ENCODE assay signal across 18 cellular contexts in the genomic region with DNA sequence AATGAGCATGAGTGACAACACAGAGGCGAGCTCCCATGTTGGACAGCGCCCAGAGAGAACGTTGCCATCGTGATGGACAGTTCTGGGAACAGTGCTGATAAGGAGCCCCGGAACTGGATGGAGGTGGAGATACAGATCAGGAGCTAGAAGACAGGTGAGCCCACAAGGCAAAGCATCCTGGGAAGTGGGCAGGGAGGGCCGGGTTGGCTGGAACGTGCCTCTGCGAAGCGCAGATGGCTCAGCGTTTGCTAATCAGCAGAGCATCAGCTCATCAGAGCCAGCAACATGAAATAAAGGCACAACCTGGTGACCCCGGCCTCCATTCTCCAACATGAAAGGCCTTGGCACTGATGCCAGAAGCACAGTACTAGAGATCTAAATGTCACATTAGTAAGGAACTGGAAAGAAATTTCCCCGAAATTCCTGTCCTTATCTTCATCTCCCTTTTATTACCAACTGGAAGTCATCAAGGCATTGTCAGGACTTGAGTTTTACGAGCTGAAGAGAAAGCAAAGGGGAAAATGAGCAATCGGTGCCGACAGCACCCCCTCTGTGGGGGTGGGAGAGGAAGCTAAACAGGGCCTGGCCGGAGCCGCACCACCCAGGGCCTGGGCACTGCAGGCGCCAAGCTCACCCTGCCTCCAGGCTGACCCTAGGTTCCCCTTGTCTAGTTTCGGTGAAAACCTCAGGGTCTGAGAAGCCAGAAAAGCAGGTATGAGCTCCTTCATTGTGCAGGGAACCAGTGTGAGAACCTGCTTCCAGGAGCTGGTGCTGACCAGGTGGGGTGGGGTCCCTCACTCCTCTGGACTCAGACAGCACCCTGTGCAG. TPM values are rescaled to one million over a fixed set of nuclear protein-coding genes. Genes with fewer than 3 reads are reported as not detected.
DNase-seq lines count a peak whose midpoint lies in the region; ATAC-seq and TF ChIP-seq lines count a peak whose summit lies in the region.
"Had no signal": no experiment of that assay in that cellular context is flagged by ENCODE, and none has a peak within 500 bp of the region (broad histone marks: within the 10 kb centered on the region; RNA-seq: fewer than 3 reads in every experiment).

No MANE protein-coding gene starts in this region.

- WGBS in mesendoderm (ENCODE audit: extremely low coverage, insufficient coverage, low lambda C conversion rate): no CpG with 5 or more reads among the region's 19 CpGs
- WGBS in thyroid gland, 2 donors: 70 to 76% methylated on average over 19 of the region's 19 CpGs
- 70 to 73% methylated on average over 15 to 19 of the region's 19 CpGs for WGBS in testis, 2 donors

- intact Hi-C loops in thyroid gland (cut with DNase I): no loop called here
- intact Hi-C loops in testis (cut with DNase I; ENCODE audit: low total_unique reads): no loop called here

- H3K9ac ChIP-seq in mesendoderm (ENCODE audit: low read length): no peak overlapping the region

- ATAC-seq in WTC11: no peak
- ATAC-seq in GM21717 (IDR thresholded peaks at IDR 0.05; ENCODE audit: unreplicated experiment): no peak
- ATAC-seq: left lobe of liver had no signal

- H3K27ac ChIP-seq in mesendoderm (ENCODE audit: low read depth, low read length) (no peak overlapping the region), thyroid gland (peak overlapping the region; percentile 20 to 80 (median 69)), testis (no peak overlapping the region)

- no peaks in the 10 kb centered on the region for H3K27me3 ChIP-seq in mesendoderm (ENCODE audit: insufficient read depth, low read length, poor library complexity)
- H3K27me3 ChIP-seq in thyroid gland: no peaks in the 10 kb centered on the region
- H3K27me3 ChIP-seq in testis: no peaks in the 10 kb centered on the region

- H2BK5ac ChIP-seq in mesendoderm (ENCODE audit: low read length): no peak overlapping the region

- DNase-seq in HFFc6 (peak; percentile 49), WTC11 (ENCODE audit: low spot score) (no peak), mesendoderm (no peak), thyroid gland (peak in 1 of 2 donors; percentile 47), nucleus accumbens (lab: John Stamatoyannopoulos, UW) (no peak), anterior cingulate cortex (lab: John Stamatoyannopoulos, UW) (no peak), testis (no peak)
- DNase-seq: activated CD4-positive, alpha-beta T cell treated with anti-CD3 and anti-CD28 coated beads for 1 hour; activated CD8-positive, alpha-beta memory T cell treated with anti-CD3 and anti-CD28 coated beads, Interleukin-2, amount 50 U/mL, for 4 hours; activated naive CD4-positive, alpha-beta T cell treated with anti-CD3 and anti-CD28 coated beads, Interleukin-2, amount 50 U/mL, for 16 hours; hippocampal formation; NCI-H1092 treated with DMSO at 0.1 percent for 48 hours; NCI-H2171; RPMI8226; stimulated activated CD4-positive, alpha-beta T cell treated with anti-CD3 and anti-CD28 coated beads, Interleukin-1b, Interleukin-23, amount 100 ng/mL, for 48 hours had no signal

- H3K4me1 Mint-ChIP-seq in HFFc6 (ENCODE audit: low read depth) (peaks cover 20% of the 10 kb centered on the region), WTC11 (peaks cover 26% of the 10 kb centered on the region)

- H4K5ac ChIP-seq in mesendoderm (ENCODE audit: low read length): no peak overlapping the region

- peak overlapping the region; percentile 53 for H3K56ac ChIP-seq in mesendoderm (ENCODE audit: low read length)

- no peak for TF ChIP-seq CTCF in HFFc6 (IDR thresholded peaks at IDR 0.05)
- no peak for TF ChIP-seq CTCF in WTC11 (IDR thresholded peaks at IDR 0.05)
- no peak for TF ChIP-seq CTCF in thyroid gland (IDR thresholded peaks at IDR 0.05)
- no peak for TF ChIP-seq CTCF in testis (IDR thresholded peaks at IDR 0.05)

- H3K9me3 ChIP-seq in thyroid gland (no peaks in the 10 kb centered on the region), testis (no peaks in the 10 kb centered on the region)

- CTCF ChIA-PET in WTC11 (lab: Charles Lee): interaction anchor here (1.1 to 1.5 kb wide), 2 partner anchors 38 to 39 kb away, joined by 3 read pairs; no protein-coding TSS in a partner anchor

- peaks cover 13% of the 10 kb centered on the region for H3K27me3 Mint-ChIP-seq in HFFc6 (ENCODE audit: insufficient read depth)
- peaks cover 5% of the 10 kb centered on the region for H3K27me3 Mint-ChIP-seq in WTC11 (ENCODE audit: low read depth)

- H3K4me1 ChIP-seq in mesendoderm (ENCODE audit: control insufficient read depth, low read depth, low read length): peaks cover 15% of the 10 kb centered on the region
- H3K4me1 ChIP-seq in thyroid gland: peaks cover 57 to 79% of the 10 kb centered on the region in 2 donors
- H3K4me1 ChIP-seq in testis: peaks cover 21% of the 10 kb centered on the region

- H3K18ac ChIP-seq in mesendoderm (ENCODE audit: low read length): no peak overlapping the region

- H3K36me3 ChIP-seq in mesendoderm (ENCODE audit: control insufficient read depth, insufficient read depth, low read length): no peaks in the 10 kb centered on the region
- H3K36me3 ChIP-seq in thyroid gland: no peaks in the 10 kb centered on the region
- H3K36me3 ChIP-seq in testis (ENCODE audit: low read depth, missing control alignments): no peaks in the 10 kb centered on the region

- H2AK5ac ChIP-seq in mesendoderm (ENCODE audit: low read length): no peak overlapping the region

- peak overlapping the region; percentile 10 for H3K23ac ChIP-seq in mesendoderm (ENCODE audit: low read length)

- H3K9me3 Mint-ChIP-seq in HFFc6 (no peaks in the 10 kb centered on the region), WTC11 (no peaks in the 10 kb centered on the region)
- H3K9me3 Mint-ChIP-seq: T-helper 1 cell treated with Interleukin-12 subunit alpha and Interleukin-12 subunit beta and Interleukin-4 antibody, amounts not matched to agents 30 μg/mL and 1 μg/mL, for 36 hours had no signal

- H3K27ac Mint-ChIP-seq in HFFc6: no peak overlapping the region
- no peak overlapping the region for H3K27ac Mint-ChIP-seq in WTC11
- H3K27ac Mint-ChIP-seq: T-helper 1 cell treated with Interleukin-12 subunit alpha and Interleukin-12 subunit beta and Interleukin-4 antibody, amounts not matched to agents 30 μg/mL and 1 μg/mL, for 36 hours had no signal

- TF ChIP-seq POLR2A in thyroid gland (IDR thresholded peaks at IDR 0.05) (no peak), testis (IDR thresholded peaks at IDR 0.05) (no peak)

- POLR2A ChIA-PET in WTC11 (lab: Charles Lee): no interaction called here

- no peak overlapping the region for H2BK15ac ChIP-seq in mesendoderm (replicated peaks; ENCODE audit: low read depth)

- no peak overlapping the region for H3K4me3 ChIP-seq in mesendoderm (ENCODE audit: low read length)
- no peak overlapping the region for H3K4me3 ChIP-seq in thyroid gland (replicated peaks in 1 of 3)
- H3K4me3 ChIP-seq in testis: no peak overlapping the region

- no peaks in the 10 kb centered on the region for H3K79me2 ChIP-seq in mesendoderm (ENCODE audit: control insufficient read depth, insufficient read depth, low read length)

- no peaks in the 10 kb centered on the region for H3K36me3 Mint-ChIP-seq in HFFc6 (ENCODE audit: low read depth)
- no peaks in the 10 kb centered on the region for H3K36me3 Mint-ChIP-seq in WTC11

- H3K79me1 ChIP-seq in mesendoderm (ENCODE audit: low read length): no peaks in the 10 kb centered on the region

- H3K4ac ChIP-seq in mesendoderm (ENCODE audit: low read depth, low read length): no peak overlapping the region

- no peak overlapping the region for H4K8ac ChIP-seq in mesendoderm (ENCODE audit: low read depth, low read length)

- H3K4me2 ChIP-seq in mesendoderm (ENCODE audit: low read length): no peak overlapping the region

- no peak overlapping the region for H2BK120ac ChIP-seq in mesendoderm (ENCODE audit: low read depth, low read length)

- H3K4me3 Mint-ChIP-seq in HFFc6 (no peak overlapping the region), WTC11 (no peak overlapping the region)
- H3K4me3 Mint-ChIP-seq: T-helper 1 cell treated with Interleukin-12 subunit alpha and Interleukin-12 subunit beta and Interleukin-4 antibody, amounts not matched to agents 30 μg/mL and 1 μg/mL, for 36 hours had no signal

TF ChIP-seq in WTC11, 78 proteins besides CTCF, POLR2A, EP300 and RAD21:
- TF ChIP-seq PRDM15 (CRISPR knock-in tag; IDR thresholded peaks at IDR 0.05): 0 out of 2 replicates have a peak, but pooled peaks have one; percentile 37
- TF ChIP-seq, protein P1, sequence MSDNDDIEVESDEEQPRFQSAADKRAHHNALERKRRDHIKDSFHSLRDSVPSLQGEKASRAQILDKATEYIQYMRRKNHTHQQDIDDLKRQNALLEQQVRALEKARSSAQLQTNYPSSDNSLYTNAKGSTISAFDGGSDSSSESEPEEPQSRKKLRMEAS (CRISPR knock-in tag; IDR thresholded peaks at IDR 0.05): no peak

RNA-seq across cellular contexts. Expression of gene ABCA4, which starts 19.9 kb away (rescaled TPM):
- under 1 TPM in 3 of 6 experiments, not detected in 3; 0.03 to 0.09 (median 0.05) TPM for total RNA-seq in HFFc6 (2021; fragmentation: NEBNext Ultra II Directional; extraction: Animal tissue kit (Norgen Biotek cat#: 25700))
- total RNA-seq in WTC11 (2021) (0.09 to 0.21 TPM (median 0.16 TPM) in 3 replicates), thyroid gland (1 to 10 TPM in 1 of 4 donors, under 1 TPM in 3; 0.44 to 1.0 (median 0.82) TPM), testis (1 to 10 TPM; 1.6 to 1.8 TPM)
- polyA plus RNA-seq in mesendoderm (2013, experiment 1 of 2): 0.17 TPM
- 0.07 TPM for polyA plus RNA-seq in mesendoderm (2013, experiment 2 of 2)
- 1.8 TPM for polyA plus RNA-seq in testis (ENCODE audit: insufficient read depth, low read depth, low replicate concordance)

Comparison
In these comparisons a context has a peak if more than half of its experiments do, and no peak if none do; other contexts are left out.
1. H3K27ac ChIP-seq: peak in thyroid gland (3 of 3); none in mesendoderm (single experiment) and testis (0 of 2).